22 cellular contexts compared by ENCODE assay signal in the genomic region with DNA sequence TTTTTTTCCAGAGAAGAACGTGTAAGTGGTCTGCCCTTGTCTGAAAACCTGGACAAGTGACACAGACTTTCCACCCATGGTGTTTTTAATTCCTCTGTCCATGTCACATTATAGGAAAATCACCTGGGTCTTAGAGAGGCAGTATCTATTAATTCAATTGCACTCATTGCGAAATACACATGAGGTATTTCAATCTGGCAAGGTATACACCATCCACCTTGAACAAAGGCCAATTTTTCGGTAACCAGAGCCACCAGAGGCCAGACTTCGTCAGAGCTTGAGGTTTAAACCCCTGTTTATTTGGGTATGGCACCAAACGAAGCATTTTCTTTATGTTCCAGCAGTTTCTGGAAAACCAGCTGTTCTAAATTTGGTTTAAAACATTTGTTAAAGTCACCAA.
DNase-seq lines count a peak whose midpoint lies in the region; ATAC-seq and TF ChIP-seq lines count a peak whose summit lies in the region.
"Had no signal": no experiment of that assay in that cellular context is flagged by ENCODE, and none has a peak within 500 bp of the region (broad histone marks: within the 10 kb centered on the region; RNA-seq: fewer than 3 reads in every experiment).

No MANE protein-coding gene starts in this region.

- no peak overlapping the region for H2AK5ac ChIP-seq in H9 (ENCODE audit: insufficient read length, low read length)

- intact Hi-C loops in left ventricle myocardium superior (cut with micrococcal nuclease): no loop called here
- intact Hi-C loops in sigmoid colon (cut with DNase I): no loop called here

- no peak for TF ChIP-seq POLR2A in sigmoid colon (IDR thresholded peaks at IDR 0.05)

- no peak overlapping the region for H2BK20ac ChIP-seq in H9 (ENCODE audit: low read depth, low read length, poor library complexity, severe bottlenecking)

- H3K4me1 ChIP-seq in sigmoid colon (peaks cover 0 to 24% (median 11%) of the 10 kb centered on the region in 4 donors), H9 (ENCODE audit: insufficient read depth, low read length) (no peaks in the 10 kb centered on the region)

- no peak overlapping the region for H4K8ac ChIP-seq in H9 (replicated peaks; ENCODE audit: insufficient read length, low read depth, low read length)

- H2BK120ac ChIP-seq in H9 (ENCODE audit: low read depth, low read length, poor library complexity, severe bottlenecking): no peak overlapping the region

- H3K27ac ChIP-seq in sigmoid colon (peak overlapping the region; percentile 3 to 68 (median 46)), H9 (ENCODE audit: insufficient read length, low read depth, low read length) (no peak overlapping the region)
- H3K27ac ChIP-seq: SK-N-MC had no signal

- H2BK15ac ChIP-seq in H9 (ENCODE audit: low read depth, low read length): no peak overlapping the region

- no peaks in the 10 kb centered on the region for H3K27me3 Mint-ChIP-seq in activated T-cell treated with anti-CD3 and anti-CD28 coated beads, Interleukin-2, amount 50 U/mL, for 4 hours (ENCODE audit: low read depth)
- no peaks in the 10 kb centered on the region; the same call in 1 of the 2 replicates for H3K27me3 Mint-ChIP-seq in H9 (ENCODE audit: low read depth)

- H3K4me3 Mint-ChIP-seq in activated T-cell treated with anti-CD3 and anti-CD28 coated beads, Interleukin-2, amount 50 U/mL, for 4 hours: no peak overlapping the region
- no peak overlapping the region for H3K4me3 Mint-ChIP-seq in H9
- H3K4me3 Mint-ChIP-seq: activated T-cell treated with anti-CD3 and anti-CD28 coated beads, Interleukin-2, amount 50 U/mL, for 72 hours; CD14-positive monocyte had no signal

- no peaks in the 10 kb centered on the region for H3K36me3 Mint-ChIP-seq in activated T-cell treated with anti-CD3 and anti-CD28 coated beads, Interleukin-2, amount 50 U/mL, for 4 hours (ENCODE audit: insufficient read depth)
- H3K36me3 Mint-ChIP-seq in H9 (ENCODE audit: insufficient read depth in 1 of 3, low read depth in 3 of 3): no peaks in the 10 kb centered on the region; a peak in 1 of 7 replicates
- H3K36me3 Mint-ChIP-seq: CD14-positive monocyte had no signal

- no peak overlapping the region for H4K5ac ChIP-seq in H9 (ENCODE audit: insufficient read length, low read depth, low read length)

- no peak overlapping the region for H3K4ac ChIP-seq in H9 (ENCODE audit: low read depth, low read length)

- peak; percentile 4 for DNase-seq in DMS153 treated with DMSO at 0.1 percent for 48 hours (lab: John Stamatoyannopoulos, UW; ENCODE audit: unreplicated experiment)
- DNase-seq in MG63: peak; percentile 35
- DNase-seq in left ventricle myocardium superior: no peak
- no peak for DNase-seq in sigmoid colon
- no peak for DNase-seq in activated T-cell treated with anti-CD3 and anti-CD28 coated beads, Interleukin-2, amount 50 U/mL, for 4 hours
- no peak for DNase-seq in H9
- DNase-seq in COLO668 (lab: John Stamatoyannopoulos, UW; ENCODE audit: unreplicated experiment): no peak
- DNase-seq in GM19240 (ENCODE audit: insufficient read length, low spot score): no peak
- DNase-seq: activated CD4-positive, alpha-beta T cell treated with anti-CD3 and anti-CD28 coated beads for 48 hours; activated naive CD4-positive, alpha-beta T cell treated with anti-CD3 and anti-CD28 coated beads, Interleukin-2, amount 50 U/mL, for 16 hours; activated T-cell treated with anti-CD3 and anti-CD28 coated beads, Interleukin-2, amount 50 U/mL, for 72 hours; anterior cingulate cortex; foreskin melanocyte; GF-D8; Kasumi-1; mesendoderm; naive B cell; NCI-H1092; NCI-H510A; T-helper 2 cell had no signal

- no peak overlapping the region for H3K23ac ChIP-seq in H9 (ENCODE audit: insufficient read length, low read depth, low read length)

- H3K18ac ChIP-seq in H9 (ENCODE audit: insufficient read length, low read depth, low read length): no peak overlapping the region

- 37 to 58% methylated on average over 5 of the region's 5 CpGs for WGBS in sigmoid colon, 2 donors
- WGBS in H9 (ENCODE audit: extremely low coverage, insufficient read length, low lambda C conversion rate): no CpG with 5 or more reads among the region's 5 CpGs

- no peaks in the 10 kb centered on the region for H4K20me1 ChIP-seq in H9 (ENCODE audit: control insufficient read depth, insufficient read depth, insufficient read length)

- no peak overlapping the region for H3K9ac ChIP-seq in H9 (ENCODE audit: extremely low read depth, insufficient read length, low read length)

- no peaks in the 10 kb centered on the region for H3K79me1 ChIP-seq in H9 (ENCODE audit: insufficient read depth, low read depth, low read length, poor library complexity, severe bottlenecking)

- H3T11ph ChIP-seq in H9 (ENCODE audit: low read length): no peak overlapping the region

- H3K4me2 ChIP-seq in H9 (ENCODE audit: insufficient read depth, insufficient read length, low read length): no peak overlapping the region

- H3K9me3 ChIP-seq in MG63: no peaks in the 10 kb centered on the region
- H3K9me3 ChIP-seq in sigmoid colon: no peaks in the 10 kb centered on the region
- H3K9me3 ChIP-seq in H9 (ENCODE audit: control insufficient read depth, low read depth, low read length): no peaks in the 10 kb centered on the region

- no peaks in the 10 kb centered on the region for H3K4me1 Mint-ChIP-seq in activated T-cell treated with anti-CD3 and anti-CD28 coated beads, Interleukin-2, amount 50 U/mL, for 4 hours (ENCODE audit: low read depth)
- H3K4me1 Mint-ChIP-seq in H9: peaks cover 12 to 15% of the 10 kb centered on the region in 2 experiments
- H3K4me1 Mint-ChIP-seq: CD14-positive monocyte, naive B cell had no signal

- H3K23me2 ChIP-seq in H9 (ENCODE audit: insufficient read length, low read depth, low read length, poor library complexity, severe bottlenecking): no peaks in the 10 kb centered on the region

- H2AFZ ChIP-seq in H9 (ENCODE audit: low read length): no peak overlapping the region

- H3K79me2 ChIP-seq in H9 (ENCODE audit: insufficient read depth, low read length): no peaks in the 10 kb centered on the region

- no peak overlapping the region for H2BK12ac ChIP-seq in H9 (ENCODE audit: insufficient read length, low read depth, low read length)

- H3K56ac ChIP-seq in H9 (ENCODE audit: insufficient read length, low read depth, low read length): no peak overlapping the region

- H3K36me3 ChIP-seq in MG63 (no peaks in the 10 kb centered on the region), sigmoid colon (no peaks in the 10 kb centered on the region)

- no peaks in the 10 kb centered on the region for H3K27me3 ChIP-seq in MG63
- H3K27me3 ChIP-seq in sigmoid colon: no peaks in the 10 kb centered on the region
- no peaks in the 10 kb centered on the region for H3K27me3 ChIP-seq in H9 (ENCODE audit: insufficient read depth, low read length)

- no peak overlapping the region for H4K91ac ChIP-seq in H9 (ENCODE audit: insufficient read length, low read depth, low read length)

- TF ChIP-seq CTCF in sigmoid colon (IDR thresholded peaks at IDR 0.05) (no peak), H9 (conservative IDR thresholded peaks at IDR 0.05) (no peak)

- no peak overlapping the region for H2BK5ac ChIP-seq in H9 (ENCODE audit: insufficient read length, low read length)

- H3K27ac Mint-ChIP-seq in H9: no peak overlapping the region
- H3K27ac Mint-ChIP-seq: activated T-cell treated with anti-CD3 and anti-CD28 coated beads, Interleukin-2, amount 50 U/mL, for 72 hours; CD14-positive monocyte had no signal

- H3K9me3 Mint-ChIP-seq in activated T-cell treated with anti-CD3 and anti-CD28 coated beads, Interleukin-2, amount 50 U/mL, for 4 hours: no peaks in the 10 kb centered on the region
- no peaks in the 10 kb centered on the region for H3K9me3 Mint-ChIP-seq in H9

- peak; percentile 46 for ATAC-seq in left ventricle myocardium superior
- no peak for ATAC-seq in activated T-cell treated with anti-CD3 and anti-CD28 coated beads, Interleukin-2, amount 50 U/mL, for 4 hours
- ATAC-seq: activated T-cell treated with anti-CD3 and anti-CD28 coated beads, Interleukin-2, amount 50 U/mL, for 72 hours had no signal

- H3K4me3 ChIP-seq in MG63 (no peak overlapping the region), sigmoid colon (no peak overlapping the region)
- H3K4me3 ChIP-seq: SK-N-MC had no signal

- H3K14ac ChIP-seq in H9 (ENCODE audit: insufficient read depth, low read length): no peak overlapping the region

- no peak for TF ChIP-seq EP300 in sigmoid colon (IDR thresholded peaks at IDR 0.05)

Comparison
In these comparisons a context has a peak if more than half of its experiments do, and no peak if none do; other contexts are left out.
1. DNase-seq: peak in DMS153 treated with DMSO at 0.1 percent for 48 hours (single experiment) and MG63 (single experiment); none in left ventricle myocardium superior (single experiment), sigmoid colon (single experiment), activated T-cell treated with anti-CD3 and anti-CD28 coated beads, Interleukin-2, amount 50 U/mL, for 4 hours (single experiment), H9 (single experiment), COLO668 (single experiment) and GM19240 (single experiment).